8 cellular contexts compared by ENCODE assay signal in the genomic region with DNA sequence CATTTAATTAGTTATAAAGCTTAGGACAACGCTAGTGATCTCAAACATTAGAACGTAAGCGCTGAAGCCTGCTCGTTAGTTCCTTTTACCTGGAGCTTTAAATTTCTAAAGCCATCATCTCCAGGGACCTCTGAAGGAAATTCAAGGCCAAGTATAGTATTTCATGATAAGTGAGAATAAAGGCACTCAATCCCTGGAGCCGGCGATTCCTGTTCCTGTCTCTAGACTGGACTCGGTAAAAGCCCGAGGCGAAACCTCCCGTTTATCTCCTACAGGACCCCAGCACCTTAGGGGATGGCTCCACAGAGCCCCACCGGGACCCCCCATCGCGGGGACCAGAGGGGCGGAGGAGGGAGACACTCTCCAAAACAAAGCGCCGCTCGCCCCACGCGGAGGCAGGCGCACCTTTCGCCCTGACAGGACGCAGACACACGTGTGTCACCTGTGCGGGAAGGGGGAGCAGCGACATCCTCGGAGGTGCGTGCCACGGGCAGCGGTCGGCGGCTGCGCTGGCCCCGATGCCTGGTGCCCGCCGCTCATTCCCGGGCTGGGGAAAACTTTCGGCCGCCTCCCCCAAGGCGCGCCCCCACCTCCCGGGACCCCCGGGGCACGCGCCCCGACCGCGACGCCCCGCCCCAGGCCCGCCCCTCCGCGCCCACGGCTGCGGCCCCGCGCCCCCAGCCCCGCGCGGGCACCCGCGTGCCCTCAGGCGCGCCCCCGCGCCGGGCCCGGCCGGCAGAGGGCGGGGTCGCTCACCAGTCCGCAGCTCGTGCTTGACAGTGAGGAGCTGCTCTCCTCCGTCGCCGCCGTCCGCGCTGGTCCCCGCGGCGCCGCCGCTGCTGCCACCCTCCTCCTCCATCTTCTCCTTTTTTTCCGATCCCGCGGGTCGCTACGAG. TPM values are rescaled to one million over a fixed set of nuclear protein-coding genes. Genes with fewer than 3 reads are reported as not detected.
DNase-seq lines count a peak whose midpoint lies in the region; TF ChIP-seq lines count a peak whose summit lies in the region.

No MANE protein-coding gene starts in this region.

- peak overlapping the region; percentile 93 for H3K4me3 ChIP-seq in GM12865 (ENCODE audit: low read depth, low read length)
- peak overlapping the region; percentile 65 for H3K4me3 ChIP-seq in HFF-Myc (replicated peaks; ENCODE audit: low read depth, low read length)
- H3K4me3 ChIP-seq in NB4 (ENCODE audit: low read depth, low read length), result peak overlapping the region; percentile 77
- H3K4me3 ChIP-seq in spleen, result peak overlapping the region; percentile 75 to 92 (median 85)

- TF ChIP-seq POLR2A in NB4 (IDR thresholded peaks at IDR 0.05; ENCODE audit: extremely low read depth, insufficient read length) (no peak), spleen (IDR thresholded peaks at IDR 0.05) (no peak)

- H3K4me1 ChIP-seq in spleen, result peaks cover 7 to 66% (median 45%) of the 10 kb centered on the region in 6 donors

- WGBS in spleen, 5 donors, result 0 to 1% (median 1%) methylated on average over 26 to 88 of the region's 88 CpGs

- H3K27ac ChIP-seq in spleen, result peak overlapping the region; percentile 88 to 99 (median 98)

- H3K36me3 ChIP-seq in spleen, result no peaks in the 10 kb centered on the region

- no peaks in the 10 kb centered on the region for H3K27me3 ChIP-seq in spleen (replicated peaks in 1 of 7)

- H3K4me1 Mint-ChIP-seq in brain, result peaks cover 23% of the 10 kb centered on the region

- intact Hi-C loops in spleen (cut with DNase I; ENCODE audit: low total_unique reads), result loop anchor here (10.0 kb wide), 1 partner anchor 75 kb away; no protein-coding TSS in a partner anchor

- H3K27me3 Mint-ChIP-seq in brain, result no peaks in the 10 kb centered on the region

- peak; percentile 79 for DNase-seq in GM12865 (ENCODE audit: low read depth)
- no peak for DNase-seq in HFF-Myc (ENCODE audit: extremely low read depth, low read depth)
- DNase-seq in NB4 (ENCODE audit: low read depth), result peak; percentile 49
- peak; percentile 82 for DNase-seq in UCSD-AML1 (lab: John Stamatoyannopoulos, UW; ENCODE audit: unreplicated experiment)
- peak; percentile 84 for DNase-seq in iPS-NIHi11 (ENCODE audit: low spot score)
- DNase-seq in spleen, result peak; percentile 93
- no peak for DNase-seq in NCI-H226

- peak overlapping the region; percentile 83 to 87 (median 85) for H3K4me3 Mint-ChIP-seq in brain

- H3K9me3 ChIP-seq in spleen, result no peaks in the 10 kb centered on the region

- H3K9me3 Mint-ChIP-seq in brain, result no peaks in the 10 kb centered on the region

- TF ChIP-seq CTCF in GM12865 (IDR thresholded peaks at IDR 0.05; ENCODE audit: insufficient read depth, low read depth, low read length, missing control alignments) (peak; percentile 23), HFF-Myc (IDR thresholded peaks at IDR 0.05; ENCODE audit: low read depth, low read length, missing control alignments) (peak; percentile 2), NB4 (IDR thresholded peaks at IDR 0.05; ENCODE audit: low read depth, low read length) (no peak), brain (conservative IDR thresholded peaks at IDR 0.05) (peak; percentile 52 to 56), spleen (IDR thresholded peaks at IDR 0.05 in 8 of 11, conservative IDR thresholded peaks at IDR 0.05 in 3 of 11) (peak in 1 of 11 experiments; percentile 32)

- H3K36me3 Mint-ChIP-seq in brain, result no peaks in the 10 kb centered on the region

- H3K27ac Mint-ChIP-seq in brain, result peak overlapping the region in 4 of 5 experiments; percentile 32 to 64 (median 54)

RNA-seq across cellular contexts. Expression of a gene that starts 0.6 kb away (rescaled TPM):
- 10.5 TPM for polyA plus RNA-seq in brain (ENCODE audit: insufficient read depth, low read depth, low replicate concordance)
- total RNA-seq in spleen, result 10 to 100 TPM in 4 of 7 donors, 1 to 10 TPM in 3; 8.2 to 17.8 (median 14.6) TPM
- polyA plus RNA-seq in spleen, result 1 to 10 TPM; 1.4 to 2.5 (median 1.7) TPM

RNA-seq across cellular contexts. Expression of a gene that starts 54.0 kb away (rescaled TPM):
- polyA plus RNA-seq in brain (ENCODE audit: insufficient read depth, low read depth, low replicate concordance), result 49.6 TPM
- total RNA-seq in spleen, result 100 to 1,000 TPM in 5 of 7 donors, 10 to 100 TPM in 2; 83.2 to 134 (median 106) TPM
- 10 to 100 TPM; 24.1 to 42.9 (median 35.0) TPM for polyA plus RNA-seq in spleen

Comparison
In these comparisons a context has a peak if more than half of its experiments do, and no peak if none do; other contexts are left out.
1. DNase-seq: peak in GM12865 (single experiment), NB4 (single experiment), UCSD-AML1 (single experiment), iPS-NIHi11 (single experiment) and spleen (single experiment); none in HFF-Myc (single experiment) and NCI-H226 (single experiment).
2. Peak in every context shown above with its lines, with median percentiles within 50 percentile points of each other: H3K4me3 ChIP-seq.